Comparison of ENCODE assay signal across 1 cellular context in the genomic region with DNA sequence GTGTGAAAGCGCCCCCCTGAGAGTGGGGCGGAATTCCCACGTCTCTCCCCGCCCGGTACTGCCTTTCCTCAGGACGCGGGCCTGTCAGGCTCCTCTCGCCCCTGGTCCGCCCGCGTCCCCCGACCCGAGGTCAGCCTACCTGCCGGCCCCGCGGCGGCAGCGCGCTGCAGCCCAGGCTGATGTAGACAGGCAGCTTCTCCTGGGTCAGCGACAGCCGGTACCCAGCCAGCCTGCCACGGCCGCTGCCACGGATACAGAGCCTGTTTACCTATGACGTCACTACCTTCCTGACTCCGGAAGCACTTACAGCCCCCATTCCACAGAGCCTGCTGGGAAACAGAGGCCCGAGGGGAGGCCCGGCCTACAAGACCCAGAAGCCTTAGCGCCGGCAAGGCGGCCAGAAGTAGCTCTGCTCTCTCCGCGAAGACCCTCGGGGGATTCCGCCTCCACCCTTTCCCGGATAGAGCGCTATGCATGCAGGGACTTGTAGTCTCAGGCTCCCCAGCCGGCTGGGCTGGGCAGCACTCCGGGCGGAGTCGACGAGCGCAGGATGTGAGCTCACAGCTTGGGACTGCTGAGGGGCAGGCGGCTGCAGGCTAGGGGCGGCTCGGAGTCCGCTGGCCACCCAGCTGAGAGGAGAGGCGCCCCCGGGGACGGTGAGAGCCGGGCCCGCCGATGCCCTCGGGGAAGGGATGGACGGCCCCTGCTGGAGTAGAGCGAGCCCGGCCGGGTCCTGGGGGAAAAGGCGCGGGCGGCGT.
TF ChIP-seq lines count a peak whose summit lies in the region.

TSS of gene IFT20 (minus strand) at position 272 of the 758 bp plus-strand sequence. CDS start 3,487 bp downstream, outside the sequence.
TSS of gene TNFAIP1 (plus strand) at position 561 of the 758 bp plus-strand sequence. CDS start 3,761 bp downstream, outside the sequence.

TF ChIP-seq in K562, 482 proteins besides CTCF, POLR2A, EP300 and RAD21 (continued from another document and continues in another):
- TF ChIP-seq, protein P1, sequence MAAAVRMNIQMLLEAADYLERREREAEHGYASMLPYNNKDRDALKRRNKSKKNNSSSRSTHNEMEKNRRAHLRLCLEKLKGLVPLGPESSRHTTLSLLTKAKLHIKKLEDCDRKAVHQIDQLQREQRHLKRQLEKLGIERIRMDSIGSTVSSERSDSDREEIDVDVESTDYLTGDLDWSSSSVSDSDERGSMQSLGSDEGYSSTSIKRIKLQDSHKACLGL (CRISPR knock-in tag; IDR thresholded peaks at IDR 0.05; ENCODE audit: borderline replicate concordance, poor library complexity, severe bottlenecking): no peak
- TF ChIP-seq, protein P2, sequence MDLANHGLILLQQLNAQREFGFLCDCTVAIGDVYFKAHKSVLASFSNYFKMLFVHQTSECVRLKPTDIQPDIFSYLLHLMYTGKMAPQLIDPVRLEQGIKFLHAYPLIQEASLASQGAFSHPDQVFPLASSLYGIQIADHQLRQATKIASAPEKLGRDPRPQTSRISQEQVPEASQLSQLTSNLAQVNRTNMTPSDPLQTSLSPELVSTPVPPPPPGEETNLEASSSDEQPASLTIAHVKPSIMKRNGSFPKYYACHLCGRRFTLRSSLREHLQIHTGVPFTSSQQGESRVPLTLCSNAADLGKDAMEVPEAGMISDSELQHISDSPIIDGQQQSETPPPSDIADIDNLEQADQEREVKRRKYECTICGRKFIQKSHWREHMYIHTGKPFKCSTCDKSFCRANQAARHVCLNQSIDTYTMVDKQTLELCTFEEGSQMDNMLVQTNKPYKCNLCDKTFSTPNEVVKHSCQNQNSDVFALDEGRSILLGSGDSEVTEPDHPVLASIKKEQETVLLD (IDR thresholded peaks at IDR 0.05): no peak
- no peak for TF ChIP-seq ESRRB (CRISPR knock-in tag; IDR thresholded peaks at IDR 0.05; ENCODE audit: borderline replicate concordance)
- TF ChIP-seq MEF2A (IDR thresholded peaks at IDR 0.05; ENCODE audit: control insufficient read depth, low read depth, low read length): 0 out of 2 replicates have a peak, but pooled peaks have one; percentile 33
- TF ChIP-seq KLF1 (tag; IDR thresholded peaks at IDR 0.05): no peak
- no peak for TF ChIP-seq ZNF561 (CRISPR knock-in tag; conservative IDR thresholded peaks at IDR 0.05)
- no peak for TF ChIP-seq ZNF707 (CRISPR knock-in tag; conservative IDR thresholded peaks at IDR 0.05)
- no peak for TF ChIP-seq SP2 (IDR thresholded peaks at IDR 0.05; ENCODE audit: extremely low read depth, low read depth, low read length, poor library complexity, severe bottlenecking)
- TF ChIP-seq, protein P3, sequence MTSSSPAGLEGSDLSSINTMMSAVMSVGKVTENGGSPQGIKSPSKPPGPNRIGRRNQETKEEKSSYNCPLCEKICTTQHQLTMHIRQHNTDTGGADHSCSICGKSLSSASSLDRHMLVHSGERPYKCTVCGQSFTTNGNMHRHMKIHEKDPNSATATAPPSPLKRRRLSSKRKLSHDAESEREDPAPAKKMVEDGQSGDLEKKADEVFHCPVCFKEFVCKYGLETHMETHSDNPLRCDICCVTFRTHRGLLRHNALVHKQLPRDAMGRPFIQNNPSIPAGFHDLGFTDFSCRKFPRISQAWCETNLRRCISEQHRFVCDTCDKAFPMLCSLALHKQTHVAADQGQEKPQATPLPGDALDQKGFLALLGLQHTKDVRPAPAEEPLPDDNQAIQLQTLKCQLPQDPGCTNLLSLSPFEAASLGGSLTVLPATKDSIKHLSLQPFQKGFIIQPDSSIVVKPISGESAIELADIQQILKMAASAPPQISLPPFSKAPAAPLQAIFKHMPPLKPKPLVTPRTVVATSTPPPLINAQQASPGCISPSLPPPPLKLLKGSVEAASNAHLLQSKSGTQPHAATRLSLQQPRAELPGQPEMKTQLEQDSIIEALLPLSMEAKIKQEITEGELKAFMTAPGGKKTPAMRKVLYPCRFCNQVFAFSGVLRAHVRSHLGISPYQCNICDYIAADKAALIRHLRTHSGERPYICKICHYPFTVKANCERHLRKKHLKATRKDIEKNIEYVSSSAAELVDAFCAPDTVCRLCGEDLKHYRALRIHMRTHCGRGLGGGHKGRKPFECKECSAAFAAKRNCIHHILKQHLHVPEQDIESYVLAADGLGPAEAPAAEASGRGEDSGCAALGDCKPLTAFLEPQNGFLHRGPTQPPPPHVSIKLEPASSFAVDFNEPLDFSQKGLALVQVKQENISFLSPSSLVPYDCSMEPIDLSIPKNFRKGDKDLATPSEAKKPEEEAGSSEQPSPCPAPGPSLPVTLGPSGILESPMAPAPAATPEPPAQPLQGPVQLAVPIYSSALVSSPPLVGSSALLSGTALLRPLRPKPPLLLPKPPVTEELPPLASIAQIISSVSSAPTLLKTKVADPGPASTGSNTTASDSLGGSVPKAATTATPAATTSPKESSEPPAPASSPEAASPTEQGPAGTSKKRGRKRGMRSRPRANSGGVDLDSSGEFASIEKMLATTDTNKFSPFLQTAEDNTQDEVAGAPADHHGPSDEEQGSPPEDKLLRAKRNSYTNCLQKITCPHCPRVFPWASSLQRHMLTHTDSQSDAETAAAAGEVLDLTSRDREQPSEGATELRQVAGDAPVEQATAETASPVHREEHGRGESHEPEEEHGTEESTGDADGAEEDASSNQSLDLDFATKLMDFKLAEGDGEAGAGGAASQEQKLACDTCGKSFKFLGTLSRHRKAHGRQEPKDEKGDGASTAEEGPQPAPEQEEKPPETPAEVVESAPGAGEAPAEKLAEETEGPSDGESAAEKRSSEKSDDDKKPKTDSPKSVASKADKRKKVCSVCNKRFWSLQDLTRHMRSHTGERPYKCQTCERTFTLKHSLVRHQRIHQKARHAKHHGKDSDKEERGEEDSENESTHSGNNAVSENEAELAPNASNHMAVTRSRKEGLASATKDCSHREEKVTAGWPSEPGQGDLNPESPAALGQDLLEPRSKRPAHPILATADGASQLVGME (CRISPR knock-in tag; IDR thresholded peaks at IDR 0.05): peak; percentile 97
- TF ChIP-seq FOXJ3 (CRISPR knock-in tag; IDR thresholded peaks at IDR 0.05): peak; percentile 84
- TF ChIP-seq TRIM25 (IDR thresholded peaks at IDR 0.05; ENCODE audit: borderline replicate concordance): no peak
- no peak for TF ChIP-seq IRF1 (CRISPR knock-in tag; IDR thresholded peaks at IDR 0.05; ENCODE audit: borderline replicate concordance)
- TF ChIP-seq SNIP1 (IDR thresholded peaks at IDR 0.05; ENCODE audit: low read depth): no peak
- no peak for TF ChIP-seq TAF1 (IDR thresholded peaks at IDR 0.05; ENCODE audit: control insufficient read depth, extremely low read depth, insufficient read depth, low read length, severe bottlenecking)
- no peak for TF ChIP-seq LEF1 (IDR thresholded peaks at IDR 0.05)
- TF ChIP-seq BACH1 (tag; IDR thresholded peaks at IDR 0.05): no peak
- TF ChIP-seq NFIX (CRISPR knock-in tag; IDR thresholded peaks at IDR 0.05; ENCODE audit: low read depth): no peak; the same call in 1 of the 2 replicates
- no peak for TF ChIP-seq TCF3 (CRISPR knock-in tag; IDR thresholded peaks at IDR 0.05)
- peak; percentile 22 for TF ChIP-seq SMAD1 (IDR thresholded peaks at IDR 0.05; ENCODE audit: low read depth, low read length, partially characterized antibody)
- peak; percentile 93 for TF ChIP-seq ATF2 (CRISPR knock-in tag; IDR thresholded peaks at IDR 0.05)
- TF ChIP-seq, protein P4, sequence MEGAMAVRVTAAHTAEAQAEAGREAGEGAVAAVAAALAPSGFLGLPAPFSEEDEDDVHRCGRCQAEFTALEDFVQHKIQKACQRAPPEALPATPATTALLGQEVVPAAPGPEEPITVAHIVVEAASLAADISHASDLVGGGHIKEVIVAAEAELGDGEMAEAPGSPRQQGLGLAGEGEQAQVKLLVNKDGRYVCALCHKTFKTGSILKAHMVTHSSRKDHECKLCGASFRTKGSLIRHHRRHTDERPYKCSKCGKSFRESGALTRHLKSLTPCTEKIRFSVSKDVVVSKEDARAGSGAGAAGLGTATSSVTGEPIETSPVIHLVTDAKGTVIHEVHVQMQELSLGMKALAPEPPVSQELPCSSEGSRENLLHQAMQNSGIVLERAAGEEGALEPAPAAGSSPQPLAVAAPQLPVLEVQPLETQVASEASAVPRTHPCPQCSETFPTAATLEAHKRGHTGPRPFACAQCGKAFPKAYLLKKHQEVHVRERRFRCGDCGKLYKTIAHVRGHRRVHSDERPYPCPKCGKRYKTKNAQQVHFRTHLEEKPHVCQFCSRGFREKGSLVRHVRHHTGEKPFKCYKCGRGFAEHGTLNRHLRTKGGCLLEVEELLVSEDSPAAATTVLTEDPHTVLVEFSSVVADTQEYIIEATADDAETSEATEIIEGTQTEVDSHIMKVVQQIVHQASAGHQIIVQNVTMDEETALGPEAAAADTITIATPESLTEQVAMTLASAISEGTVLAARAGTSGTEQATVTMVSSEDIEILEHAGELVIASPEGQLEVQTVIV (CRISPR knock-in tag; IDR thresholded peaks at IDR 0.05; ENCODE audit: borderline replicate concordance): no peak
- TF ChIP-seq ZNF12 (CRISPR knock-in tag; IDR thresholded peaks at IDR 0.05): no peak
- TF ChIP-seq ELF4 (CRISPR knock-in tag; IDR thresholded peaks at IDR 0.05): no peak
- TF ChIP-seq FUS (optimal IDR thresholded peaks at IDR 0.05; ENCODE audit: low read depth, low read length): no peak
- TF ChIP-seq BDP1 (IDR thresholded peaks at IDR 0.05; ENCODE audit: insufficient read depth, insufficient read length): no peak
- TF ChIP-seq, protein P5, sequence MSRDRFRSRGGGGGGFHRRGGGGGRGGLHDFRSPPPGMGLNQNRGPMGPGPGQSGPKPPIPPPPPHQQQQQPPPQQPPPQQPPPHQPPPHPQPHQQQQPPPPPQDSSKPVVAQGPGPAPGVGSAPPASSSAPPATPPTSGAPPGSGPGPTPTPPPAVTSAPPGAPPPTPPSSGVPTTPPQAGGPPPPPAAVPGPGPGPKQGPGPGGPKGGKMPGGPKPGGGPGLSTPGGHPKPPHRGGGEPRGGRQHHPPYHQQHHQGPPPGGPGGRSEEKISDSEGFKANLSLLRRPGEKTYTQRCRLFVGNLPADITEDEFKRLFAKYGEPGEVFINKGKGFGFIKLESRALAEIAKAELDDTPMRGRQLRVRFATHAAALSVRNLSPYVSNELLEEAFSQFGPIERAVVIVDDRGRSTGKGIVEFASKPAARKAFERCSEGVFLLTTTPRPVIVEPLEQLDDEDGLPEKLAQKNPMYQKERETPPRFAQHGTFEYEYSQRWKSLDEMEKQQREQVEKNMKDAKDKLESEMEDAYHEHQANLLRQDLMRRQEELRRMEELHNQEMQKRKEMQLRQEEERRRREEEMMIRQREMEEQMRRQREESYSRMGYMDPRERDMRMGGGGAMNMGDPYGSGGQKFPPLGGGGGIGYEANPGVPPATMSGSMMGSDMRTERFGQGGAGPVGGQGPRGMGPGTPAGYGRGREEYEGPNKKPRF (IDR thresholded peaks at IDR 0.05; ENCODE audit: low read depth, low read length): no peak
- TF ChIP-seq CUX1 (CRISPR knock-in tag; IDR thresholded peaks at IDR 0.05): no peak
